20 cellular contexts compared by ENCODE assay signal in genomic region chr3:54045416-54045815, GRCh38.
"Had no signal": no experiment of that assay in that cellular context is flagged by ENCODE, and none has a peak within 500 bp of the region (broad histone marks: within the 10 kb centered on the region; RNA-seq: fewer than 3 reads in every experiment).

No MANE protein-coding gene starts in this region.

- H3K4me3 ChIP-seq: coronary artery, gastrocnemius medialis, left ventricle myocardium inferior, lower lobe of right lung, psoas muscle, sigmoid colon, skin epidermis, thoracic aorta, transverse colon had no signal

- DNase-seq: effector CD8-positive, alpha-beta T cell; gastrocnemius medialis; islet precursor cell; left ventricle myocardium inferior; lower lobe of right lung; mesenchymal stem cell; midbrain; naive B cell; nephron progenitor cell; psoas muscle; sigmoid colon; stimulated activated CD4-positive, alpha-beta T cell treated with anti-CD3 and anti-CD28 coated beads, Interleukin-2, amount 100 ng/mL, for 24 hours; stimulated activated CD4-positive, alpha-beta T cell treated with anti-CD3 and anti-CD28 coated beads, Interleukin-4, amount 100 ng/mL, for 4 hours; stimulated activated naive B cell treated with anti-CD40 and anti-IgM and Interleukin-4, amounts not matched to agents 10 μg/mL and 1 μg/mL and 100 μg/mL, for 72 hours; stimulated activated naive CD8-positive, alpha-beta T cell treated with anti-CD3 and anti-CD28 coated beads, Interleukin-15, amount 100 ng/mL, for 72 hours; substantia nigra; transverse colon had no signal

- H3K36me3 Mint-ChIP-seq: naive B cell; stimulated activated naive B cell treated with anti-CD40 and anti-IgM and Interleukin-4, amounts not matched to agents 10 μg/mL and 1 μg/mL and 100 μg/mL, for 72 hours had no signal

- H3K27ac ChIP-seq: coronary artery, gastrocnemius medialis, left ventricle myocardium inferior, lower lobe of right lung, psoas muscle, sigmoid colon, skin epidermis, thoracic aorta, transverse colon had no signal

- H3K4me1 ChIP-seq: gastrocnemius medialis, lower lobe of right lung, psoas muscle had no signal

- H3K9me3 ChIP-seq: gastrocnemius medialis, left ventricle myocardium inferior, lower lobe of right lung, psoas muscle, sigmoid colon, thoracic aorta, transverse colon had no signal

- H3K36me3 ChIP-seq: gastrocnemius medialis, left ventricle myocardium inferior, lower lobe of right lung, sigmoid colon, thoracic aorta, transverse colon had no signal

- H3K27ac Mint-ChIP-seq: naive B cell; stimulated activated naive B cell treated with anti-CD40 and anti-IgM and Interleukin-4, amounts not matched to agents 10 μg/mL and 1 μg/mL and 100 μg/mL, for 72 hours had no signal

- H3K9me3 Mint-ChIP-seq: nephron progenitor cell; stimulated activated naive B cell treated with anti-CD40 and anti-IgM and Interleukin-4, amounts not matched to agents 10 μg/mL and 1 μg/mL and 100 μg/mL, for 72 hours; stimulated activated naive CD8-positive, alpha-beta T cell treated with anti-CD3 and anti-CD28 coated beads, Interleukin-15, amount 100 ng/mL, for 72 hours had no signal

- H3K27me3 Mint-ChIP-seq: stimulated activated naive B cell treated with anti-CD40 and anti-IgM and Interleukin-4, amounts not matched to agents 10 μg/mL and 1 μg/mL and 100 μg/mL, for 72 hours had no signal

- H3K4me1 Mint-ChIP-seq: naive B cell; stimulated activated naive B cell treated with anti-CD40 and anti-IgM and Interleukin-4, amounts not matched to agents 10 μg/mL and 1 μg/mL and 100 μg/mL, for 72 hours; stimulated activated naive CD8-positive, alpha-beta T cell treated with anti-CD3 and anti-CD28 coated beads, Interleukin-15, amount 100 ng/mL, for 72 hours had no signal

- H3K4me3 Mint-ChIP-seq: naive B cell; stimulated activated naive B cell treated with anti-CD40 and anti-IgM and Interleukin-4, amounts not matched to agents 10 μg/mL and 1 μg/mL and 100 μg/mL, for 72 hours; stimulated activated naive CD8-positive, alpha-beta T cell treated with anti-CD3 and anti-CD28 coated beads, Interleukin-15, amount 100 ng/mL, for 72 hours had no signal

- H3K27me3 ChIP-seq: gastrocnemius medialis, sigmoid colon, transverse colon had no signal
